Comparison of ENCODE assay signal across 9 cellular contexts in genomic region chr6:26268659-26269402, GRCh38.
DNase-seq lines count a peak whose midpoint lies in the region; ATAC-seq and TF ChIP-seq lines count a peak whose summit lies in the region.
"Had no signal": no experiment of that assay in that cellular context is flagged by ENCODE, and none has a peak within 500 bp of the region (broad histone marks: within the 10 kb centered on the region; RNA-seq: fewer than 3 reads in every experiment).

No MANE protein-coding gene starts in this region.

- H3K4me3 ChIP-seq in HEK293 (ENCODE audit: low read depth, low read length) (no peak overlapping the region), SJSA1 (no peak overlapping the region; the same call in 1 of the 2 replicates), fibroblast of villous mesenchyme (ENCODE audit: low read depth, low read length) (no peak overlapping the region)
- H3K4me3 ChIP-seq: tibial artery had no signal

- H3K27me3 ChIP-seq in SJSA1 (replicated peaks), result no peaks in the 10 kb centered on the region

- H3K4me1 ChIP-seq in HEK293 (ENCODE audit: control insufficient read depth, insufficient read depth, low read length), result peaks cover 3% of the 10 kb centered on the region; the same call in 1 of the 2 replicates
- peaks cover 15% of the 10 kb centered on the region for H3K4me1 ChIP-seq in SJSA1 (replicated peaks)

- CTCF ChIA-PET in HEK293 (lab: Yijun Ruan, JAX), result interaction anchor here (0.6 kb wide), 1 partner anchor 237 kb away, joined by 3 read pairs; no protein-coding TSS in a partner anchor

- POLR2A ChIA-PET in HEK293 (lab: Yijun Ruan, JAX), result interaction anchor here (1.8 kb wide), 1 partner anchor 18 kb away, joined by 7 read pairs; a partner anchor contains a TSS

- TF ChIP-seq CTCF in HEK293 (tag by site-specific recombination; IDR thresholded peaks at IDR 0.05) (no peak), fibroblast of villous mesenchyme (IDR thresholded peaks at IDR 0.05; ENCODE audit: insufficient read depth, low read depth, low read length) (no peak)

- H3K9me3 ChIP-seq in HEK293 (ENCODE audit: control insufficient read depth, insufficient read depth, low read depth, low read length), result no peaks in the 10 kb centered on the region
- H3K9me3 ChIP-seq in SJSA1 (replicated peaks), result no peaks in the 10 kb centered on the region
- H3K9me3 ChIP-seq: tibial artery had no signal

- H3K36me3 ChIP-seq in HEK293 (ENCODE audit: control insufficient read depth in 2 of 2, insufficient read depth in 1 of 2, low read length in 2 of 2) (no peaks in the 10 kb centered on the region), SJSA1 (0 out of 2 replicates have a peak, but pooled peaks cover 3% of the 10 kb centered on the region)
- H3K36me3 ChIP-seq: tibial artery had no signal

- DNase-seq in COLO668 (lab: John Stamatoyannopoulos, UW; ENCODE audit: unreplicated experiment) (peak; percentile 53), SJSA1 (ENCODE audit: low read depth in 1 of 2, low spot score in 2 of 2) (peak; percentile 58 to 59), fibroblast of villous mesenchyme (ENCODE audit: low read depth) (peak; percentile 35), retina (no peak), GDM1 (lab: John Stamatoyannopoulos, UW) (no peak), NCI-H1436 (lab: John Stamatoyannopoulos, UW) (no peak)
- DNase-seq: tibial artery had no signal

- H3K27ac ChIP-seq in HEK293 (ENCODE audit: extremely low read depth, low read depth, low read length) (no peak overlapping the region), SJSA1 (no peak overlapping the region)
- H3K27ac ChIP-seq: tibial artery had no signal

- no peak for ATAC-seq in HG03521 (IDR thresholded peaks at IDR 0.05; ENCODE audit: unreplicated experiment)

TF ChIP-seq in HEK293, 187 proteins besides CTCF, POLR2A, EP300 and RAD21:
- TF ChIP-seq ZNF513 (tag by site-specific recombination; IDR thresholded peaks at IDR 0.05) (no peak), TCF7L2 (IDR thresholded peaks at IDR 0.05; ENCODE audit: borderline replicate concordance, low read depth, low read length) (no peak), ZIC2 (tag by site-specific recombination; IDR thresholded peaks at IDR 0.05) (peak; percentile 77), KLF1 (tag by site-specific recombination; IDR thresholded peaks at IDR 0.05) (peak; percentile 39; the same call in 1 of the 2 replicates), PRDM1 (tag by site-specific recombination; IDR thresholded peaks at IDR 0.05) (0 out of 2 replicates have a peak, but pooled peaks have one; percentile 17), GLIS1 (tag by site-specific recombination; IDR thresholded peaks at IDR 0.05) (peak; percentile 41; the same call in 1 of the 2 replicates), ZSCAN23 (tag by site-specific recombination; IDR thresholded peaks at IDR 0.05) (no peak), ZBTB7A (tag by site-specific recombination; IDR thresholded peaks at IDR 0.05; ENCODE audit: low read depth) (no peak), ZNF175 (tag by site-specific recombination; IDR thresholded peaks at IDR 0.05) (no peak), ZNF398 (tag by site-specific recombination; IDR thresholded peaks at IDR 0.05) (0 out of 2 replicates have a peak, but pooled peaks have one; percentile 16), ZBTB8A (tag by site-specific recombination; IDR thresholded peaks at IDR 0.05) (no peak)

Comparison
In these comparisons a context has a peak if more than half of its experiments do, and no peak if none do; other contexts are left out.
1. DNase-seq: peak in COLO668 (single experiment), SJSA1 (2 of 2) and fibroblast of villous mesenchyme (single experiment); none in retina (single experiment), GDM1 (single experiment) and NCI-H1436 (single experiment).